In genomic region chr3:40086890-40087884, GRCh38 we compare ENCODE assay signal across 14 cellular contexts.
A peak's percentile ranks its signal among the peaks of the same experiment; 100 is the strongest.
DNase-seq lines count a peak whose midpoint lies in the region; ATAC-seq, FAIRE-seq and TF ChIP-seq lines count a peak whose summit lies in the region.
"Had no signal": no experiment of that assay in that cellular context is flagged by ENCODE, and none has a peak within 500 bp of the region (broad histone marks: within the 10 kb centered on the region; RNA-seq: fewer than 3 reads in every experiment).

No MANE protein-coding gene starts in this region.

- POLR2A ChIA-PET in HepG2 (lab: Yijun Ruan, JAX), result no interaction called here

- CTCF ChIA-PET in HepG2 (lab: Yijun Ruan, JAX; ENCODE audit: low intra/inter-chr PET ratio, low total read pairs), result no interaction called here

- 35% methylated on average over 7 of the region's 7 CpGs for WGBS in HepG2 (ENCODE audit: low lambda C conversion rate)

- DNase-seq in MG63 (peak; percentile 11), astrocyte (ENCODE audit: low read depth) (no peak), HepG2 (ENCODE audit: low spot score) (peak; percentile 92), NCI-H526 (lab: John Stamatoyannopoulos, UW) (no peak), omental fat pad (ENCODE audit: low spot score) (no peak), NCI-H446 treated with DMSO at 0.1 percent for 48 hours (lab: John Stamatoyannopoulos, UW) (no peak), substantia nigra (lab: John Stamatoyannopoulos, UW) (no peak)
- DNase-seq: activated CD4-positive, alpha-beta memory T cell treated with anti-CD3 and anti-CD28 coated beads, Interleukin-2, amount 10 ng/mL, durations not matched to agents 7 days and 5 days; activated naive CD4-positive, alpha-beta T cell; NK-92 treated with Interleukin-12 subunit alpha and Interleukin-12 subunit beta, amount 100 ng/mL, for 24 hours; stimulated activated CD4-positive, alpha-beta T cell treated with anti-CD3 and anti-CD28 coated beads, Interleukin-2, amount 100 ng/mL, for 48 hours; stimulated activated naive CD8-positive, alpha-beta T cell treated with anti-CD3 and anti-CD28 coated beads, Interleukin-15, Interleukin-2, amounts not matched to agents 100 U/mL and 50 U/mL, for 24 hours had no signal

- TF ChIP-seq CTCF in C4-2B (conservative IDR thresholded peaks at IDR 0.05) (no peak), astrocyte (IDR thresholded peaks at IDR 0.05; ENCODE audit: insufficient read depth, low read depth, low read length) (no peak), HepG2 (CRISPR knock-in tag; IDR thresholded peaks at IDR 0.05) (no peak), omental fat pad (IDR thresholded peaks at IDR 0.05) (no peak)

- H4K20me1 ChIP-seq in astrocyte (ENCODE audit: insufficient read depth, low read length) (no peaks in the 10 kb centered on the region), HepG2 (ENCODE audit: insufficient read depth, low read length) (no peaks in the 10 kb centered on the region)
- H4K20me1 ChIP-seq: BLaER1 treated with 17β-estradiol and CSF1 and Interleukin-3, amounts not matched to agents 10 nM and 100 nM had no signal

- H3K4me1 ChIP-seq in astrocyte (ENCODE audit: insufficient read depth, low read length), result no peaks in the 10 kb centered on the region
- peaks cover 33% of the 10 kb centered on the region for H3K4me1 ChIP-seq in HepG2 (ENCODE audit: insufficient read depth, low read length)
- H3K4me1 ChIP-seq: BLaER1 treated with 17β-estradiol and CSF1 and Interleukin-3, amounts not matched to agents 10 nM and 100 nM had no signal

- intact Hi-C loops in HepG2 (cut with micrococcal nuclease; ENCODE audit: unreplicated experiment), result no loop called here

- peak; percentile 98 for ATAC-seq in HepG2
- no peak for ATAC-seq in omental fat pad (ENCODE audit: low FRiP score)
- ATAC-seq: stimulated activated naive CD8-positive, alpha-beta T cell treated with anti-CD3 and anti-CD28 coated beads, Interleukin-15, Interleukin-2, amounts not matched to agents 100 U/mL and 50 U/mL, for 24 hours had no signal

- in situ Hi-C loops in HepG2 (cut with HindIII; ENCODE audit: extremely low pct_ligation_motif_present, low pct_unique_long_range_greater_than_20kb), result no loop called here

- no peaks in the 10 kb centered on the region for H3K36me3 Mint-ChIP-seq in astrocyte (ENCODE audit: low read depth, unreplicated experiment)

- H3K79me2 ChIP-seq in astrocyte (ENCODE audit: insufficient read depth, low read length) (no peaks in the 10 kb centered on the region), HepG2 (ENCODE audit: insufficient read depth, low read length) (no peaks in the 10 kb centered on the region)

- H3K4me1 Mint-ChIP-seq in astrocyte (ENCODE audit: low read depth, unreplicated experiment), result peaks cover 14% of the 10 kb centered on the region
- H3K4me1 Mint-ChIP-seq: activated CD4-positive, alpha-beta memory T cell treated with anti-CD3 and anti-CD28 coated beads, Interleukin-2, amount 10 ng/mL, durations not matched to agents 7 days and 5 days had no signal

- H3K9ac ChIP-seq in astrocyte (ENCODE audit: low read length) (no peak overlapping the region), HepG2 (ENCODE audit: insufficient read depth, low read depth, low read length) (no peak overlapping the region)
- H3K9ac ChIP-seq: BLaER1 treated with 17β-estradiol and CSF1 and Interleukin-3, amounts not matched to agents 10 nM and 100 nM had no signal

- H3K9me3 Mint-ChIP-seq in astrocyte (ENCODE audit: unreplicated experiment), result no peaks in the 10 kb centered on the region
- H3K9me3 Mint-ChIP-seq: activated CD4-positive, alpha-beta memory T cell treated with anti-CD3 and anti-CD28 coated beads, Interleukin-2, amount 10 ng/mL, durations not matched to agents 7 days and 5 days had no signal

- no peak overlapping the region for H3K4me3 ChIP-seq in MG63
- no peak overlapping the region for H3K4me3 ChIP-seq in astrocyte (ENCODE audit: insufficient read depth, low read depth, low read length)
- H3K4me3 ChIP-seq in HepG2 (replicated peaks in 1 of 3; ENCODE audit: insufficient read depth in 1 of 3, low read depth in 2 of 3, low read length in 3 of 3), result no peak overlapping the region
- H3K4me3 ChIP-seq: BLaER1 treated with 17β-estradiol and CSF1 and Interleukin-3, amounts not matched to agents 10 nM and 100 nM had no signal

- peaks cover 9% of the 10 kb centered on the region for H3K27me3 Mint-ChIP-seq in astrocyte (ENCODE audit: low read depth, unreplicated experiment)
- H3K27me3 Mint-ChIP-seq: activated CD4-positive, alpha-beta memory T cell treated with anti-CD3 and anti-CD28 coated beads, Interleukin-2, amount 10 ng/mL, durations not matched to agents 7 days and 5 days had no signal

- H3K9me3 ChIP-seq in MG63 (no peaks in the 10 kb centered on the region; the same call in 1 of the 2 replicates), astrocyte (ENCODE audit: insufficient read depth, low read depth, low read length) (no peaks in the 10 kb centered on the region), HepG2 (ENCODE audit: low read length) (no peaks in the 10 kb centered on the region)
- H3K9me3 ChIP-seq: BLaER1 treated with 17β-estradiol and CSF1 and Interleukin-3, amounts not matched to agents 10 nM and 100 nM had no signal

- H3K27ac Mint-ChIP-seq in astrocyte (ENCODE audit: unreplicated experiment), result peak overlapping the region; percentile 16
- H3K27ac Mint-ChIP-seq: activated CD4-positive, alpha-beta memory T cell treated with anti-CD3 and anti-CD28 coated beads, Interleukin-2, amount 10 ng/mL, durations not matched to agents 7 days and 5 days had no signal

- peak; percentile 17 for FAIRE-seq in astrocyte (lab: Jason Lieb, UNC)
- FAIRE-seq in HepG2 (lab: Jason Lieb, UNC), result peak; percentile 96

- H3K27ac ChIP-seq in C4-2B (peak overlapping the region; percentile 22; the same call in 1 of the 2 replicates), astrocyte (ENCODE audit: low read depth, low read length) (no peak overlapping the region), HepG2 (ENCODE audit: extremely low read length, insufficient read depth, low read length) (peak overlapping the region; percentile 8), substantia nigra (ENCODE audit: low read depth, low read length, poor library complexity, severe bottlenecking) (no peak overlapping the region)
- H3K27ac ChIP-seq: BLaER1 treated with 17β-estradiol and CSF1 and Interleukin-3, amounts not matched to agents 10 nM and 100 nM had no signal

- H3K4me2 ChIP-seq in astrocyte (ENCODE audit: low read length), result no peak overlapping the region
- peak overlapping the region; percentile 52 for H3K4me2 ChIP-seq in HepG2 (ENCODE audit: low read depth, low read length)
- H3K4me2 ChIP-seq: BLaER1 treated with 17β-estradiol and CSF1 and Interleukin-3, amounts not matched to agents 10 nM and 100 nM had no signal

- no peak for TF ChIP-seq POLR2A in HepG2 (IDR thresholded peaks at IDR 0.05; ENCODE audit: insufficient read depth in 1 of 2, low read depth in 2 of 2, low read length in 2 of 2)

- TF ChIP-seq EP300 in HepG2 (IDR thresholded peaks at IDR 0.05; ENCODE audit: low read depth in 2 of 2, low read length in 2 of 2), result peak in 1 of 2 experiments; percentile 40; a peak in 1 of 4 replicates
- TF ChIP-seq EP300 in HepG2 (CRISPR knock-in tag; IDR thresholded peaks at IDR 0.05; ENCODE audit: borderline replicate concordance), result no peak

- no peak for TF ChIP-seq RAD21 in HepG2 (CRISPR knock-in tag; IDR thresholded peaks at IDR 0.05)

- H3K36me3 ChIP-seq in MG63 (no peaks in the 10 kb centered on the region), astrocyte (ENCODE audit: insufficient read depth, low read length) (no peaks in the 10 kb centered on the region), HepG2 (replicated peaks in 1 of 2; ENCODE audit: control insufficient read depth in 1 of 2, insufficient read depth in 2 of 2, low read length in 2 of 2) (no peaks in the 10 kb centered on the region)
- H3K36me3 ChIP-seq: BLaER1 treated with 17β-estradiol and CSF1 and Interleukin-3, amounts not matched to agents 10 nM and 100 nM had no signal

- no TSS peak for BruUV-seq in HepG2 (replicated peaks; lab: Mats Ljungman, UMichigan)

- H3K4me3 Mint-ChIP-seq in astrocyte (ENCODE audit: unreplicated experiment), result no peak overlapping the region
- H3K4me3 Mint-ChIP-seq: activated CD4-positive, alpha-beta memory T cell treated with anti-CD3 and anti-CD28 coated beads, Interleukin-2, amount 10 ng/mL, durations not matched to agents 7 days and 5 days had no signal

- H2AFZ ChIP-seq in astrocyte (ENCODE audit: low read depth, low read length) (no peak overlapping the region), HepG2 (ENCODE audit: low read length) (no peak overlapping the region)

- H3K27me3 ChIP-seq in MG63 (no peaks in the 10 kb centered on the region), astrocyte (ENCODE audit: insufficient read depth, low read length) (no peaks in the 10 kb centered on the region), HepG2 (ENCODE audit: control insufficient read depth in 1 of 2, insufficient read depth in 2 of 2, low read length in 2 of 2) (no peaks in the 10 kb centered on the region)
- H3K27me3 ChIP-seq: BLaER1 treated with 17β-estradiol and CSF1 and Interleukin-3, amounts not matched to agents 10 nM and 100 nM had no signal

TF ChIP-seq in HepG2, 621 proteins besides CTCF, POLR2A, EP300 and RAD21 (continues in another document):
- TF ChIP-seq PRDM10 (CRISPR knock-in tag; IDR thresholded peaks at IDR 0.05; ENCODE audit: low read depth) (0 out of 2 replicates have a peak, but pooled peaks have one; percentile 30), SNRNP70 (IDR thresholded peaks at IDR 0.05; ENCODE audit: low read depth, low read length) (no peak)

Comparison
In these comparisons a context has a peak if more than half of its experiments do, and no peak if none do; other contexts are left out.
1. H3K27ac ChIP-seq: peak in C4-2B (single experiment) and HepG2 (single experiment); none in astrocyte (single experiment) and substantia nigra (single experiment).
2. DNase-seq: peak in MG63 (single experiment) and HepG2 (single experiment); none in astrocyte (single experiment), NCI-H526 (0 of 2), omental fat pad (single experiment), NCI-H446 treated with DMSO at 0.1 percent for 48 hours (single experiment) and substantia nigra (0 of 49).